ENCODE assay signal across 2 cellular contexts in genomic region chr5:121963409-121963808, GRCh38.
TF ChIP-seq lines count a peak whose summit lies in the region.

No MANE protein-coding gene starts in this region.

TF ChIP-seq in H1, 55 proteins besides CTCF, POLR2A, EP300 and RAD21 (continued from another document):
- TF ChIP-seq CHD7 (IDR thresholded peaks at IDR 0.05; ENCODE audit: insufficient replicate concordance, low read length) = no peak
- TF ChIP-seq NRF1 (IDR thresholded peaks at IDR 0.05; ENCODE audit: low read depth, low read length) = no peak

TF ChIP-seq in HEK293T, 16 proteins besides CTCF, POLR2A, EP300 and RAD21 (continued from another document):
- TF ChIP-seq HDGF (IDR thresholded peaks at IDR 0.05; ENCODE audit: borderline replicate concordance) = no peak
TF ChIP-seq in HEK293T: peak in this region for 0.
